In the genomic region with DNA sequence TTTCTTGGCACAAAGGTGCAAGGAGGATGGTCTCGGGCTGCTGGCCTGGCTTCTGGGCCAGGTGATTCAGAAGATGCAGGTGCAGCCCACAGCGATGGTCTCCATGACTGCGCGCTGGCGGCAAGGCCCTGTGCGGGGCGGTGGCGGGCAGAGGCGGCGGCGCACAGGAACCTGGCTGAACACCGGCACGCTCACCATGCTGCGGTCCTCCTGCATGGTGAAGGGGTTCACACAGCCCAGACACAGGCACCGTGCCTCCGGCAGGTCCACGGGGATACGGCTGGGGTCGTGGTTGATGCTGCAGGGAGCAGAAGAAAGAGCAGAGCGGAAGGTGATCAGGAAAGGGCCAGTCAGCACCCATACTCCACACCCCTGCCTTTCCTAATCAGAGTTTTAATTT, we compare ENCODE assay signal across 29 cellular contexts. TPM values are rescaled to one million over a fixed set of nuclear protein-coding genes. Genes with fewer than 3 reads are reported as not detected.
"Had no signal": no experiment of that assay in that cellular context is flagged by ENCODE, and none has a peak within 500 bp of the region (broad histone marks: within the 10 kb centered on the region; RNA-seq: fewer than 3 reads in every experiment).

No MANE protein-coding gene starts in this region.

- H3K27me3 ChIP-seq: brain microvascular endothelial cell, heart right ventricle, left lung, right atrium auricular region had no signal

- H3K9ac ChIP-seq: parathyroid adenoma had no signal

- H3K9me3 ChIP-seq: heart right ventricle, left lung, right atrium auricular region had no signal

- ATAC-seq: activated CD4-positive, alpha-beta T cell treated with anti-CD3 and anti-CD28 coated beads for 36 hours; esophagus mucosa; foreskin keratinocyte; heart right ventricle; left lung; stimulated activated naive B cell treated with anti-CD40 and anti-IgM and Interleukin-4, amounts not matched to agents 10 μg/mL and 1 μg/mL and 100 μg/mL, for 72 hours had no signal

- H3K36me3 ChIP-seq: brain microvascular endothelial cell, heart right ventricle, left lung, right atrium auricular region had no signal

- H3K4me2 ChIP-seq: smooth muscle cell had no signal

- H3K4me1 ChIP-seq: foreskin keratinocyte had no signal

- H2AFZ ChIP-seq: parathyroid adenoma had no signal

- H3K4me3 ChIP-seq: heart right ventricle, left lung, lung, right atrium auricular region, smooth muscle cell had no signal

- H3K27ac ChIP-seq: brain microvascular endothelial cell, foreskin keratinocyte, heart right ventricle, left lung, parathyroid adenoma, right atrium auricular region had no signal

- DNase-seq: activated CD4-positive, alpha-beta T cell treated with anti-CD3 and anti-CD28 coated beads for 36 hours; activated CD4-positive, alpha-beta T cell treated with anti-CD3 and anti-CD28 coated beads, Interleukin-2, amount 50 U/mL, for 4 hours; activated CD4-positive, CD25-positive, alpha-beta regulatory T cell; activated CD8-positive, alpha-beta memory T cell treated with anti-CD3 and anti-CD28 coated beads for 24 hours; activated effector memory CD4-positive, alpha-beta T cell treated with anti-CD3 and anti-CD28 coated beads, Interleukin-2, amount 50 U/mL, for 16 hours; activated naive CD4-positive, alpha-beta T cell treated with anti-CD3 and anti-CD28 coated beads for 36 hours; activated naive CD8-positive, alpha-beta T cell treated with anti-CD3 and anti-CD28 coated beads, Interleukin-2, amount 10 ng/mL, durations not matched to agents 7 days and 5 days; brain microvascular endothelial cell; caudate nucleus; cortex of kidney; foreskin keratinocyte; heart right ventricle; kidney glomerular epithelial cell; left lung; nucleus accumbens; stimulated activated CD4-positive, alpha-beta T cell treated with anti-CD3 and anti-CD28 coated beads, Interleukin-1b, Interleukin-23, amount 100 ng/mL, for 48 hours; stimulated activated naive B cell treated with anti-CD40 and anti-IgM and Interleukin-4, amounts not matched to agents 10 μg/mL and 1 μg/mL and 100 μg/mL, for 72 hours; T-helper 1 cell; trophoblast cell had no signal

- H3K79me2 ChIP-seq: parathyroid adenoma had no signal

RNA-seq across cellular contexts. Expression of gene IL17B, which starts 4.8 kb away (rescaled TPM):
- total RNA-seq: activated CD4-positive, alpha-beta T cell treated with anti-CD3 and anti-CD28 coated beads for 36 hours; activated naive CD4-positive, alpha-beta T cell treated with anti-CD3 and anti-CD28 coated beads for 36 hours; activated naive CD8-positive, alpha-beta T cell treated with anti-CD3 and anti-CD28 coated beads, Interleukin-2, amount 10 ng/mL, durations not matched to agents 7 days and 5 days; activated T-helper 1 cell treated with anti-CD3 and anti-CD28 coated beads, Interleukin-12 subunit alpha, Interleukin-12 subunit beta, Interleukin-2, Interleukin-4 antibody, amounts not matched to agents 30 ng/mL and 10 ng/mL and 1 ng/mL, durations not matched to agents 14 hours and 24 hours and 36 hours; foreskin keratinocyte; glomerular endothelial cell; pulmonary artery endothelial cell; temporal lobe had no signal
- polyA plus RNA-seq: foreskin keratinocyte, neural cell had no signal
